In genomic region chr16:15653227-15653626, GRCh38 we compare ENCODE assay signal across 9 cellular contexts. TPM values are rescaled to one million over a fixed set of nuclear protein-coding genes. Genes with fewer than 3 reads are reported as not detected.
DNase-seq lines count a peak whose midpoint lies in the region; ATAC-seq and TF ChIP-seq lines count a peak whose summit lies in the region.
"Had no signal": no experiment of that assay in that cellular context is flagged by ENCODE, and none has a peak within 500 bp of the region (broad histone marks: within the 10 kb centered on the region; RNA-seq: fewer than 3 reads in every experiment).

No MANE protein-coding gene starts in this region.

- peaks cover 26% of the 10 kb centered on the region for H3K36me3 Mint-ChIP-seq in MCF 10A (ENCODE audit: insufficient read depth, unreplicated experiment)
- peaks cover 61% of the 10 kb centered on the region for H3K36me3 Mint-ChIP-seq in activated T-helper 17 cell treated with anti-CD3 and anti-CD28 coated beads, Interleukin-2, amount 50 U/mL, for 72 hours (ENCODE audit: low read depth)
- H3K36me3 Mint-ChIP-seq in type B pancreatic cell = no peaks in the 10 kb centered on the region

- no peaks in the 10 kb centered on the region for H3K9me3 Mint-ChIP-seq in MCF 10A (ENCODE audit: unreplicated experiment)
- H3K9me3 Mint-ChIP-seq in activated T-helper 17 cell treated with anti-CD3 and anti-CD28 coated beads, Interleukin-2, amount 50 U/mL, for 72 hours = no peaks in the 10 kb centered on the region
- no peaks in the 10 kb centered on the region for H3K9me3 Mint-ChIP-seq in type B pancreatic cell

- DNase-seq in MCF 10A (ENCODE audit: unreplicated experiment) (peak; percentile 67), breast epithelium (ENCODE audit: low spot score in 2 of 2) (no peak), iris pigment epithelial cell (ENCODE audit: low read depth) (peak; percentile 91), type B pancreatic cell (ENCODE audit: extremely low spot score, unreplicated experiment) (no peak)
- DNase-seq: GDM1 had no signal

- no peaks in the 10 kb centered on the region for H3K27me3 ChIP-seq in breast epithelium

- H3K9me3 ChIP-seq in breast epithelium = no peaks in the 10 kb centered on the region

- H3K4me3 Mint-ChIP-seq in MCF 10A (ENCODE audit: unreplicated experiment) = peak overlapping the region; percentile 47
- peak overlapping the region; percentile 99 for H3K4me3 Mint-ChIP-seq in activated T-helper 17 cell treated with anti-CD3 and anti-CD28 coated beads, Interleukin-2, amount 50 U/mL, for 72 hours
- peak overlapping the region; percentile 75 for H3K4me3 Mint-ChIP-seq in type B pancreatic cell

- no peak for TF ChIP-seq POLR2A in breast epithelium (IDR thresholded peaks at IDR 0.05)

- no peak overlapping the region for H3K4me3 ChIP-seq in breast epithelium

- intact Hi-C loops in MCF 10A (cut with micrococcal nuclease) (no loop called here), breast epithelium (cut with DNase I; ENCODE audit: low total_unique reads) (no loop called here)

- H3K4me1 Mint-ChIP-seq in MCF 10A (ENCODE audit: insufficient read depth, unreplicated experiment) (peaks cover 8% of the 10 kb centered on the region), type B pancreatic cell (ENCODE audit: unreplicated experiment) (peaks cover 11% of the 10 kb centered on the region)
- peaks cover 12% of the 10 kb centered on the region for H3K4me1 Mint-ChIP-seq in activated T-helper 17 cell treated with anti-CD3 and anti-CD28 coated beads, Interleukin-2, amount 50 U/mL, for 72 hours

- CTCF ChIA-PET in MCF 10A (lab: Yijun Ruan, JAX) = interaction anchor here (0.9 to 3.4 kb wide), 5 partner anchors 11 to 50 kb away, joined by 3 to 16 read pairs (median 4); partner anchors contain the start of gene MARF1

- no peak for ATAC-seq in activated T-helper 17 cell treated with anti-CD3 and anti-CD28 coated beads, Interleukin-2, amount 50 U/mL, for 72 hours (replicated peaks)
- ATAC-seq in HG02763 (IDR thresholded peaks at IDR 0.05; ENCODE audit: unreplicated experiment) (no peak), GM21576 (IDR thresholded peaks at IDR 0.05; ENCODE audit: unreplicated experiment) (no peak), GM21825 (IDR thresholded peaks at IDR 0.05; ENCODE audit: unreplicated experiment) (no peak)

- H3K27ac Mint-ChIP-seq in MCF 10A (ENCODE audit: low read depth, unreplicated experiment) (peak overlapping the region; percentile 79), type B pancreatic cell (peak overlapping the region; percentile 7)
- H3K27ac Mint-ChIP-seq in activated T-helper 17 cell treated with anti-CD3 and anti-CD28 coated beads, Interleukin-2, amount 50 U/mL, for 72 hours = peak overlapping the region; percentile 21

- TF ChIP-seq CTCF in MCF 10A (IDR thresholded peaks at IDR 0.05; ENCODE audit: unreplicated experiment) (no peak), breast epithelium (IDR thresholded peaks at IDR 0.05) (no peak), type B pancreatic cell (conservative IDR thresholded peaks at IDR 0.05) (no peak)

- H3K36me3 ChIP-seq in breast epithelium = no peaks in the 10 kb centered on the region

- POLR2A ChIA-PET in MCF 10A (lab: Yijun Ruan, JAX) = interaction anchor here (0.6 to 6.3 kb wide), 6 partner anchors 10 to 1678 kb away, joined by 3 to 139 read pairs (median 6); partner anchors contain the start of gene MARF1

- H3K4me1 ChIP-seq in breast epithelium = peaks cover 0 to 3% of the 10 kb centered on the region in 2 donors

- no peak overlapping the region for H3K27ac ChIP-seq in breast epithelium

- no TSS peak for BruUV-seq in MCF 10A (replicated peaks; lab: Mats Ljungman, UMichigan)

- H3K27me3 Mint-ChIP-seq in MCF 10A (ENCODE audit: insufficient read depth, unreplicated experiment) = no peaks in the 10 kb centered on the region
- H3K27me3 Mint-ChIP-seq in activated T-helper 17 cell treated with anti-CD3 and anti-CD28 coated beads, Interleukin-2, amount 50 U/mL, for 72 hours = no peaks in the 10 kb centered on the region
- no peaks in the 10 kb centered on the region for H3K27me3 Mint-ChIP-seq in type B pancreatic cell

RNA-seq across cellular contexts. Expression of gene NDE1, which starts 3.2 kb away (rescaled TPM):
- total RNA-seq in MCF 10A (2022) = 121 and 162 TPM in 2 replicates
- 10 to 100 TPM; 19.0 to 34.7 (median 34.1) TPM for total RNA-seq in breast epithelium
- total RNA-seq in activated T-helper 17 cell treated with anti-CD3 and anti-CD28 coated beads, Interleukin-2, amount 50 U/mL, for 72 hours = 100 to 1,000 TPM; 112 to 117 TPM
- 34.9 and 76.4 TPM in 2 replicates for total RNA-seq in type B pancreatic cell (ENCODE audit: low replicate concordance)

RNA-seq across cellular contexts. Expression of gene MARF1, which starts 10.3 kb away (rescaled TPM):
- 48.1 and 56.2 TPM in 2 replicates for total RNA-seq in MCF 10A (2022)
- total RNA-seq in breast epithelium = 10 to 100 TPM; 42.9 to 49.3 (median 47.5) TPM
- 100 to 1,000 TPM in 1 of 2 donors, 10 to 100 TPM in 1; 85.0 to 120 TPM for total RNA-seq in activated T-helper 17 cell treated with anti-CD3 and anti-CD28 coated beads, Interleukin-2, amount 50 U/mL, for 72 hours
- total RNA-seq in type B pancreatic cell (ENCODE audit: low replicate concordance) = 54.6 and 75.4 TPM in 2 replicates

Comparison
In these comparisons a context has a peak if more than half of its experiments do, and no peak if none do; other contexts are left out.
1. DNase-seq: peak in MCF 10A (single experiment) and iris pigment epithelial cell (single experiment); none in breast epithelium (0 of 2) and type B pancreatic cell (single experiment).
2. H3K27ac Mint-ChIP-seq: peak in every context shown above with its lines; median percentile 79 in MCF 10A; 21 in activated T-helper 17 cell treated with anti-CD3 and anti-CD28 coated beads, Interleukin-2, amount 50 U/mL, for 72 hours; 7 in type B pancreatic cell.
3. H3K4me3 Mint-ChIP-seq: peak in every context shown above with its lines; median percentile 99 in activated T-helper 17 cell treated with anti-CD3 and anti-CD28 coated beads, Interleukin-2, amount 50 U/mL, for 72 hours; 75 in type B pancreatic cell; 47 in MCF 10A.